In the genomic region with DNA sequence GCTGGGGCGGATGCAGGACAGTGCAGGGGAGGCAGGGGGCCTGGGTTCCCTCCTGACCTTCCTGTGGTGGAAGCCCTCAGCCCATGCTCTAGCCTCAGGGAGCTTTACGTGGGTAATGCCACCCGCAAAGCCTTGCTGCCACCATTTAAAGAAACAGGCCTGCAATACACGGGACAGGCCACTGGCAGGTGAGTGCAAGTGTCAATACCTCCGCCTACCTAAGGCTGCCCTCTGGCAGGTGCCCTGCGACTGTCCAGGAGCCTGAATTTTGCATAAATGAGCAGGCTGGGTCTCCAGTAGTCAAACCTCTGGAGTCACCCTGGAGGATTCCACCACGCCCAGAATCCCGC, we compare ENCODE assay signal across 12 cellular contexts. TPM values are rescaled to one million over a fixed set of nuclear protein-coding genes. Genes with fewer than 3 reads are reported as not detected.
DNase-seq lines count a peak whose midpoint lies in the region; ATAC-seq and TF ChIP-seq lines count a peak whose summit lies in the region.
"Had no signal": no experiment of that assay in that cellular context is flagged by ENCODE, and none has a peak within 500 bp of the region (broad histone marks: within the 10 kb centered on the region; RNA-seq: fewer than 3 reads in every experiment).

No MANE protein-coding gene starts in this region.

- no peak overlapping the region for H2AFZ ChIP-seq in HCT116 (ENCODE audit: low read depth, low read length, poor library complexity, severe bottlenecking)

- CTCF ChIA-PET in HCT116 (lab: Charles Lee) = no interaction called here

- no peak for TF ChIP-seq CTCF in HCT116 (IDR thresholded peaks at IDR 0.05 in 2 of 3, conservative IDR thresholded peaks at IDR 0.05 in 1 of 3; ENCODE audit: borderline replicate concordance in 1 of 3, insufficient read depth in 1 of 3, low read depth in 2 of 3, low read length in 2 of 3)
- TF ChIP-seq CTCF in astrocyte of the spinal cord (IDR thresholded peaks at IDR 0.05; ENCODE audit: low read depth, low read length) = no peak
- no peak for TF ChIP-seq CTCF in transverse colon (IDR thresholded peaks at IDR 0.05)

- intact Hi-C loops in HCT116 (cut with micrococcal nuclease) = no loop called here
- intact Hi-C loops in transverse colon (cut with DNase I; ENCODE audit: low total_unique reads) = no loop called here

- H3K9me3 ChIP-seq in HCT116 (ENCODE audit: control insufficient read depth in 1 of 2, insufficient read depth in 1 of 2, low read depth in 1 of 2, low read length in 2 of 2) = no peaks in the 10 kb centered on the region
- H3K9me3 ChIP-seq in skeletal muscle satellite cell (replicated peaks; ENCODE audit: low read length) = no peaks in the 10 kb centered on the region
- H3K9me3 ChIP-seq in MG63 = no peaks in the 10 kb centered on the region
- H3K9me3 ChIP-seq in transverse colon = no peaks in the 10 kb centered on the region

- TF ChIP-seq POLR2A in HCT116 (IDR thresholded peaks at IDR 0.05; ENCODE audit: borderline replicate concordance, extremely low read depth, insufficient read depth, insufficient read length) (no peak), transverse colon (IDR thresholded peaks at IDR 0.05) (no peak)

- H3K4me3 ChIP-seq in HCT116 (replicated peaks in 1 of 2; ENCODE audit: low read depth in 1 of 2, low read length in 2 of 2) = no peak overlapping the region
- H3K4me3 ChIP-seq in astrocyte of the spinal cord (ENCODE audit: low read depth, low read length) = peak overlapping the region; percentile 40
- peak overlapping the region; percentile 58 for H3K4me3 ChIP-seq in skeletal muscle satellite cell (ENCODE audit: low read length)
- H3K4me3 ChIP-seq in MG63 = no peak overlapping the region
- H3K4me3 ChIP-seq in transverse colon = peak overlapping the region in 1 of 4 donors; percentile 49

- in situ Hi-C loops in astrocyte of the spinal cord (cut with HindIII; ENCODE audit: low sequenced_read_pairs) (no loop called here), transverse colon (cut with MboI; ENCODE audit: low pct_ligation_motif_present in 1 of 4, low pct_unique_long_range_greater_than_20kb in 1 of 4, low sequenced_read_pairs in 3 of 4) (no loop called here)

- H3K4me1 ChIP-seq in HCT116 (ENCODE audit: control insufficient read depth in 1 of 2, insufficient read depth in 2 of 2, low read length in 2 of 2) (no peaks in the 10 kb centered on the region), skeletal muscle satellite cell (ENCODE audit: control insufficient read depth, insufficient read depth, low read length) (no peaks in the 10 kb centered on the region), transverse colon (peaks cover 0 to 26% (median 15%) of the 10 kb centered on the region in 4 donors)

- 13% methylated on average over 6 of the region's 8 CpGs; no CpG with 5 or more reads in 1 of the 2 donors for WGBS in transverse colon (ENCODE audit: low coverage in 1 of 2), 2 donors

- peak overlapping the region; percentile 25; the same call in 1 of the 2 replicates for H3K4me2 ChIP-seq in HCT116 (ENCODE audit: low read length)
- H3K4me2 ChIP-seq in skeletal muscle satellite cell (ENCODE audit: low read length) = no peak overlapping the region

- RAD21 ChIA-PET in HCT116 (lab: Charles Lee; ENCODE audit: low non-redundant PET in 1 of 2, low total read pairs in 2 of 2, uncharacterized antibody in 2 of 2, unreplicated experiment in 2 of 2) = no interaction called here

- H3K27ac ChIP-seq in HCT116 (ENCODE audit: low read depth, low read length) (no peak overlapping the region), transverse colon (no peak overlapping the region)

- H4K20me1 ChIP-seq in HCT116 (ENCODE audit: insufficient read depth) = no peaks in the 10 kb centered on the region

- H3K9me2 ChIP-seq in HCT116 (ENCODE audit: insufficient read depth) = no peaks in the 10 kb centered on the region

- peaks cover 17% of the 10 kb centered on the region; the same call in 1 of the 2 replicates for H3K27me3 ChIP-seq in HCT116 (ENCODE audit: insufficient read depth, low read length)
- H3K27me3 ChIP-seq in skeletal muscle satellite cell (ENCODE audit: control insufficient read depth, insufficient read depth, low read length) = peaks cover 72% of the 10 kb centered on the region
- peaks cover 11% of the 10 kb centered on the region for H3K27me3 ChIP-seq in MG63
- peaks cover 64% of the 10 kb centered on the region for H3K27me3 ChIP-seq in transverse colon

- no TSS peak for BruUV-seq in HCT116 (replicated peaks; lab: Mats Ljungman, UMichigan)

- no peak for TF ChIP-seq EP300 in transverse colon (IDR thresholded peaks at IDR 0.05; ENCODE audit: low read depth)

- POLR2A ChIA-PET in HCT116 (lab: Charles Lee) = no interaction called here

- H3K9ac ChIP-seq in HCT116 (ENCODE audit: low read length) = no peak overlapping the region
- H3K9ac ChIP-seq in skeletal muscle satellite cell (ENCODE audit: low read depth, low read length) = no peak overlapping the region

- DNase-seq in HCT116 (ENCODE audit: low read depth, low spot score) (no peak), astrocyte of the spinal cord (ENCODE audit: low read depth, low spot score) (no peak), left lobe of liver (ENCODE audit: low spot score) (no peak), MG63 (no peak), transverse colon (no peak), NCI-H1436 (lab: John Stamatoyannopoulos, UW) (no peak)
- DNase-seq: DMS153; effector memory CD4-positive, alpha-beta T cell; naive thymus-derived CD8-positive, alpha-beta T cell; NCI-H446 treated with DMSO at 0.1 percent for 48 hours; stimulated activated naive CD4-positive, alpha-beta T cell had no signal

- no peaks in the 10 kb centered on the region for H3K36me3 ChIP-seq in HCT116 (ENCODE audit: control insufficient read depth in 1 of 2, insufficient read depth in 2 of 2, low read length in 2 of 2)
- H3K36me3 ChIP-seq in skeletal muscle satellite cell (ENCODE audit: insufficient read depth, low read length) = no peaks in the 10 kb centered on the region
- H3K36me3 ChIP-seq in MG63 = no peaks in the 10 kb centered on the region
- no peaks in the 10 kb centered on the region for H3K36me3 ChIP-seq in transverse colon

- H3K79me2 ChIP-seq in HCT116 (ENCODE audit: insufficient read depth, low read length) = no peaks in the 10 kb centered on the region

- no peak for TF ChIP-seq RAD21 in HCT116 (IDR thresholded peaks at IDR 0.05; ENCODE audit: low read depth)

- ATAC-seq in HCT116 = peak; percentile 69
- peak; percentile 25 for ATAC-seq in left lobe of liver
- ATAC-seq: naive thymus-derived CD8-positive, alpha-beta T cell had no signal

TF ChIP-seq in HCT116, 20 proteins besides CTCF, POLR2A, EP300 and RAD21:
- TF ChIP-seq SP1 (IDR thresholded peaks at IDR 0.05; ENCODE audit: low read depth) (no peak), FOSL1 (IDR thresholded peaks at IDR 0.05; ENCODE audit: low read depth) (no peak), EGR1 (IDR thresholded peaks at IDR 0.05; ENCODE audit: low read depth) (no peak), ELF1 (IDR thresholded peaks at IDR 0.05; ENCODE audit: borderline replicate concordance, low read depth) (no peak), ZNF274 (IDR thresholded peaks at IDR 0.05; ENCODE audit: low read depth, low read length) (no peak), JUND (IDR thresholded peaks at IDR 0.05) (no peak), POLR2AphosphoS5 (IDR thresholded peaks at IDR 0.05; ENCODE audit: low read depth, low read length) (no peak), SIN3A (IDR thresholded peaks at IDR 0.05; ENCODE audit: low read depth) (no peak)
- TF ChIP-seq, protein P1, sequence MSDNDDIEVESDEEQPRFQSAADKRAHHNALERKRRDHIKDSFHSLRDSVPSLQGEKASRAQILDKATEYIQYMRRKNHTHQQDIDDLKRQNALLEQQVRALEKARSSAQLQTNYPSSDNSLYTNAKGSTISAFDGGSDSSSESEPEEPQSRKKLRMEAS (IDR thresholded peaks at IDR 0.05) = no peak
- TF ChIP-seq, protein P2, sequence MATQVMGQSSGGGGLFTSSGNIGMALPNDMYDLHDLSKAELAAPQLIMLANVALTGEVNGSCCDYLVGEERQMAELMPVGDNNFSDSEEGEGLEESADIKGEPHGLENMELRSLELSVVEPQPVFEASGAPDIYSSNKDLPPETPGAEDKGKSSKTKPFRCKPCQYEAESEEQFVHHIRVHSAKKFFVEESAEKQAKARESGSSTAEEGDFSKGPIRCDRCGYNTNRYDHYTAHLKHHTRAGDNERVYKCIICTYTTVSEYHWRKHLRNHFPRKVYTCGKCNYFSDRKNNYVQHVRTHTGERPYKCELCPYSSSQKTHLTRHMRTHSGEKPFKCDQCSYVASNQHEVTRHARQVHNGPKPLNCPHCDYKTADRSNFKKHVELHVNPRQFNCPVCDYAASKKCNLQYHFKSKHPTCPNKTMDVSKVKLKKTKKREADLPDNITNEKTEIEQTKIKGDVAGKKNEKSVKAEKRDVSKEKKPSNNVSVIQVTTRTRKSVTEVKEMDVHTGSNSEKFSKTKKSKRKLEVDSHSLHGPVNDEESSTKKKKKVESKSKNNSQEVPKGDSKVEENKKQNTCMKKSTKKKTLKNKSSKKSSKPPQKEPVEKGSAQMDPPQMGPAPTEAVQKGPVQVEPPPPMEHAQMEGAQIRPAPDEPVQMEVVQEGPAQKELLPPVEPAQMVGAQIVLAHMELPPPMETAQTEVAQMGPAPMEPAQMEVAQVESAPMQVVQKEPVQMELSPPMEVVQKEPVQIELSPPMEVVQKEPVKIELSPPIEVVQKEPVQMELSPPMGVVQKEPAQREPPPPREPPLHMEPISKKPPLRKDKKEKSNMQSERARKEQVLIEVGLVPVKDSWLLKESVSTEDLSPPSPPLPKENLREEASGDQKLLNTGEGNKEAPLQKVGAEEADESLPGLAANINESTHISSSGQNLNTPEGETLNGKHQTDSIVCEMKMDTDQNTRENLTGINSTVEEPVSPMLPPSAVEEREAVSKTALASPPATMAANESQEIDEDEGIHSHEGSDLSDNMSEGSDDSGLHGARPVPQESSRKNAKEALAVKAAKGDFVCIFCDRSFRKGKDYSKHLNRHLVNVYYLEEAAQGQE (IDR thresholded peaks at IDR 0.05; ENCODE audit: low read depth) = no peak
TF ChIP-seq in HCT116: peak in this region for 0.

RNA-seq across cellular contexts. Expression of a gene that starts 5.9 kb away (rescaled TPM):
- not detected for total RNA-seq in HCT116 (2021; ENCODE audit: unreplicated experiment)
- not detected in 2 replicates for polyA plus RNA-seq in HCT116 (2012)
- 0.13 TPM for total RNA-seq in left lobe of liver
- 0.25 and 5.7 TPM in 2 replicates for total RNA-seq in skeletal muscle satellite cell (2012; rRNA removed)
- total RNA-seq in MG63 (2014; rRNA removed; shearing (Covaris generic); ENCODE audit: low replicate concordance) = not detected in 2 replicates
- total RNA-seq in transverse colon = 1 to 10 TPM in 2 of 4 donors, under 1 TPM in 1, not detected in 1; 0.55 to 3.0 (median 2.1) TPM
- total RNA-seq: naive thymus-derived CD8-positive, alpha-beta T cell had no signal
- polyA plus RNA-seq: naive thymus-derived CD8-positive, alpha-beta T cell had no signal

Comparison
In these comparisons a context has a peak if more than half of its experiments do, and no peak if none do; other contexts are left out.
1. H3K4me3 ChIP-seq: peak in astrocyte of the spinal cord (single experiment) and skeletal muscle satellite cell (single experiment); none in HCT116 (0 of 2) and MG63 (single experiment).